ENCODE assay signal across 8 cellular contexts in genomic region chr3:101780661-101781060, GRCh38. TPM values are rescaled to one million over a fixed set of nuclear protein-coding genes. Genes with fewer than 3 reads are reported as not detected.
DNase-seq lines count a peak whose midpoint lies in the region; ATAC-seq, FAIRE-seq and TF ChIP-seq lines count a peak whose summit lies in the region.

No MANE protein-coding gene starts in this region.

- peaks cover 1% of the 10 kb centered on the region for H3K4me1 ChIP-seq in ovary (ENCODE audit: insufficient read depth)

- TF ChIP-seq CTCF in epithelial cell of esophagus (IDR thresholded peaks at IDR 0.05; ENCODE audit: insufficient read depth, low read depth, low read length, missing control alignments) (no peak), ovary (IDR thresholded peaks at IDR 0.05) (no peak)

- in situ Hi-C loops in G401 (cut with HindIII; ENCODE audit: low sequenced_read_pairs) = no loop called here

- H3K36me3 ChIP-seq in ovary = no peaks in the 10 kb centered on the region

- ATAC-seq in GM19395 (IDR thresholded peaks at IDR 0.05; ENCODE audit: unreplicated experiment) = no peak
- no peak for ATAC-seq in HG03039 (IDR thresholded peaks at IDR 0.05; ENCODE audit: unreplicated experiment)

- no peak for TF ChIP-seq EP300 in ovary (IDR thresholded peaks at IDR 0.05)

- no peak for TF ChIP-seq POLR2A in ovary (IDR thresholded peaks at IDR 0.05)

- H3K4me3 ChIP-seq in epithelial cell of esophagus (ENCODE audit: low read length) (no peak overlapping the region), ovary (no peak overlapping the region)

- no peaks in the 10 kb centered on the region for H3K27me3 ChIP-seq in ovary

- FAIRE-seq in RCC 7860 (lab: Jason Lieb, UNC) = peak; percentile 67

- peak; percentile 36 for DNase-seq in G401 (ENCODE audit: low spot score)
- DNase-seq in RCC 7860 (ENCODE audit: low spot score) = peak; percentile 60
- peak; percentile 85 for DNase-seq in epithelial cell of esophagus (ENCODE audit: low read depth)
- DNase-seq in ovary = peak in 3 of 5 donors; percentile 25 to 50 (median 25)
- DNase-seq in COR-L47 (lab: John Stamatoyannopoulos, UW) = no peak
- DNase-seq in GDM1 (lab: John Stamatoyannopoulos, UW) = no peak

- peak overlapping the region in 1 of 2 donors; percentile 72 for H3K27ac ChIP-seq in ovary

- intact Hi-C loops in ovary (cut with DNase I) = no loop called here

- 8 to 21% (median 18%) methylated on average over 2 of the region's 2 CpGs for WGBS in ovary, 3 donors

- H3K9me3 ChIP-seq in ovary = no peaks in the 10 kb centered on the region

RNA-seq across cellular contexts. Expression of gene NXPE3, which starts 1.6 kb away (rescaled TPM):
- total RNA-seq in G401 (2014; rRNA removed; shearing (Covaris generic)) = 12.3 and 13.9 TPM in 2 replicates
- total RNA-seq in ovary = 10 to 100 TPM in 5 of 7 donors, 1 to 10 TPM in 2; 5.6 to 15.2 (median 13.1) TPM
- 10 to 100 TPM in 1 of 2 donors, 1 to 10 TPM in 1; 7.1 to 16.4 TPM for polyA plus RNA-seq in ovary

RNA-seq across cellular contexts. Expression of gene CEP97, which starts 56.2 kb away (rescaled TPM):
- 9.9 and 11.0 TPM in 2 replicates for total RNA-seq in G401 (2014; rRNA removed; shearing (Covaris generic))
- total RNA-seq in ovary = 10 to 100 TPM in 1 of 7 donors, 1 to 10 TPM in 6; 7.5 to 11.1 (median 8.3) TPM
- 1 to 10 TPM; 2.4 to 3.9 TPM for polyA plus RNA-seq in ovary

Comparison
In these comparisons a context has a peak if more than half of its experiments do, and no peak if none do; other contexts are left out.
1. DNase-seq: peak in G401 (single experiment), RCC 7860 (single experiment), epithelial cell of esophagus (single experiment) and ovary (3 of 5); none in COR-L47 (single experiment) and GDM1 (single experiment).